ENCODE assay signal across 8 cellular contexts in genomic region chr1:40476924-40477679, GRCh38. TPM values are rescaled to one million over a fixed set of nuclear protein-coding genes. Genes with fewer than 3 reads are reported as not detected.
DNase-seq lines count a peak whose midpoint lies in the region; ATAC-seq and TF ChIP-seq lines count a peak whose summit lies in the region.

Gene ZFP69, plus strand, starts transcription at chr1:40477290. Its CDS starts 2,072 bp downstream, at chr1:40479362.

- no peak for TF ChIP-seq CTCF in AG04449 (IDR thresholded peaks at IDR 0.05; ENCODE audit: insufficient read depth, low read length, missing control alignments)
- TF ChIP-seq CTCF in nephron progenitor cell (IDR thresholded peaks at IDR 0.05), result no peak

- peaks cover 2% of the 10 kb centered on the region for H3K27me3 Mint-ChIP-seq in activated T-helper 1 cell treated with anti-CD3 and anti-CD28 coated beads, Interleukin-12 subunit alpha, Interleukin-12 subunit beta, Interleukin-2, Interleukin-4 antibody, amounts not matched to agents 30 ng/mL and 10 ng/mL and 1 ng/mL, durations not matched to agents 14 hours and 24 hours and 36 hours (ENCODE audit: insufficient read depth)
- peaks cover 7% of the 10 kb centered on the region for H3K27me3 Mint-ChIP-seq in nephron progenitor cell (ENCODE audit: low read depth, poor library complexity)

- peaks cover 50% of the 10 kb centered on the region for H3K9me3 Mint-ChIP-seq in activated T-helper 1 cell treated with anti-CD3 and anti-CD28 coated beads, Interleukin-12 subunit alpha, Interleukin-12 subunit beta, Interleukin-2, Interleukin-4 antibody, amounts not matched to agents 30 ng/mL and 10 ng/mL and 1 ng/mL, durations not matched to agents 14 hours and 24 hours and 36 hours
- H3K9me3 Mint-ChIP-seq in nephron progenitor cell, result peaks cover 65% of the 10 kb centered on the region

- peaks cover 20% of the 10 kb centered on the region for H3K4me1 Mint-ChIP-seq in activated T-helper 1 cell treated with anti-CD3 and anti-CD28 coated beads, Interleukin-12 subunit alpha, Interleukin-12 subunit beta, Interleukin-2, Interleukin-4 antibody, amounts not matched to agents 30 ng/mL and 10 ng/mL and 1 ng/mL, durations not matched to agents 14 hours and 24 hours and 36 hours (ENCODE audit: low read depth)
- peaks cover 22% of the 10 kb centered on the region for H3K4me1 Mint-ChIP-seq in nephron progenitor cell

- peak within 1 kb of the TSS; percentile 69 for H3K4me3 ChIP-seq in AG04449 (ENCODE audit: low read depth, low read length)

- intact Hi-C loops in activated T-helper 1 cell treated with anti-CD3 and anti-CD28 coated beads, Interleukin-12 subunit alpha, Interleukin-12 subunit beta, Interleukin-2, Interleukin-4 antibody, amounts not matched to agents 30 ng/mL and 10 ng/mL and 1 ng/mL, durations not matched to agents 14 hours and 24 hours and 36 hours (cut with micrococcal nuclease), result loop anchor here (1.0 kb wide), 2 partner anchors 26 to 54 kb away; partner anchors contain the start of gene ZNF684

- CTCF ChIA-PET in AG04449 (lab: Yijun Ruan, JAX), result interaction anchor here (1.0 kb wide), 1 partner anchor 55 kb away, joined by 3 read pairs; no protein-coding TSS in a partner anchor

- POLR2A ChIA-PET in AG04449 (lab: Yijun Ruan, JAX), result interaction anchor here (2.9 kb wide), 1 partner anchor 27 kb away, joined by 9 read pairs; the partner anchor contains the start of gene ZFP69B

- peaks cover 36% of the 10 kb centered on the region for H3K36me3 Mint-ChIP-seq in activated T-helper 1 cell treated with anti-CD3 and anti-CD28 coated beads, Interleukin-12 subunit alpha, Interleukin-12 subunit beta, Interleukin-2, Interleukin-4 antibody, amounts not matched to agents 30 ng/mL and 10 ng/mL and 1 ng/mL, durations not matched to agents 14 hours and 24 hours and 36 hours (ENCODE audit: low read depth)
- H3K36me3 Mint-ChIP-seq in nephron progenitor cell (ENCODE audit: low read depth), result peaks cover 41% of the 10 kb centered on the region

- H3K4me3 Mint-ChIP-seq in activated T-helper 1 cell treated with anti-CD3 and anti-CD28 coated beads, Interleukin-12 subunit alpha, Interleukin-12 subunit beta, Interleukin-2, Interleukin-4 antibody, amounts not matched to agents 30 ng/mL and 10 ng/mL and 1 ng/mL, durations not matched to agents 14 hours and 24 hours and 36 hours, result peak within 1 kb of the TSS; percentile 85
- peak within 1 kb of the TSS; percentile 87 for H3K4me3 Mint-ChIP-seq in nephron progenitor cell

- DNase-seq in AG04449 (ENCODE audit: low read depth, low spot score) (no peak), HK-2 (ENCODE audit: unreplicated experiment) (peak; percentile 33), OCI-M1 (lab: John Stamatoyannopoulos, UW) (peak; percentile 85), fibroblast of peridontal ligament (ENCODE audit: extremely low read depth) (peak; percentile 35), nephron progenitor cell (peak; percentile 79)
- DNase-seq in activated T-helper 1 cell treated with anti-CD3 and anti-CD28 coated beads, Interleukin-12 subunit alpha, Interleukin-12 subunit beta, Interleukin-2, Interleukin-4 antibody, amounts not matched to agents 30 ng/mL and 10 ng/mL and 1 ng/mL, durations not matched to agents 14 hours and 24 hours and 36 hours (ENCODE audit: low spot score), result peak; percentile 64
- peak; percentile 81 for DNase-seq in stimulated activated naive CD8-positive, alpha-beta T cell treated with anti-CD3 and anti-CD28 coated beads, Interleukin-15, Interleukin-2, amounts not matched to agents 100 U/mL and 50 U/mL, for 24 hours

- peak; percentile 87 for ATAC-seq in GM18909 (IDR thresholded peaks at IDR 0.05; ENCODE audit: poor library complexity, unreplicated experiment)
- peak; percentile 81 for ATAC-seq in stimulated activated naive CD8-positive, alpha-beta T cell treated with anti-CD3 and anti-CD28 coated beads, Interleukin-15, Interleukin-2, amounts not matched to agents 100 U/mL and 50 U/mL, for 24 hours

- H3K27ac Mint-ChIP-seq in activated T-helper 1 cell treated with anti-CD3 and anti-CD28 coated beads, Interleukin-12 subunit alpha, Interleukin-12 subunit beta, Interleukin-2, Interleukin-4 antibody, amounts not matched to agents 30 ng/mL and 10 ng/mL and 1 ng/mL, durations not matched to agents 14 hours and 24 hours and 36 hours, result peak within 1 kb of the TSS; percentile 71
- peak within 1 kb of the TSS; percentile 22 for H3K27ac Mint-ChIP-seq in nephron progenitor cell

RNA-seq across cellular contexts. Expression of gene ZFP69, which starts in this region (rescaled TPM):
- total RNA-seq in activated T-helper 1 cell treated with anti-CD3 and anti-CD28 coated beads, Interleukin-12 subunit alpha, Interleukin-12 subunit beta, Interleukin-2, Interleukin-4 antibody, amounts not matched to agents 30 ng/mL and 10 ng/mL and 1 ng/mL, durations not matched to agents 14 hours and 24 hours and 36 hours, result 3.9 and 4.0 TPM in 2 replicates
